In genomic region chrX:49695276-49696180, GRCh38 we compare ENCODE assay signal across 18 cellular contexts. TPM values are rescaled to one million over a fixed set of nuclear protein-coding genes. Genes with fewer than 3 reads are reported as not detected.
DNase-seq lines count a peak whose midpoint lies in the region; ATAC-seq and TF ChIP-seq lines count a peak whose summit lies in the region.
"Had no signal": no experiment of that assay in that cellular context is flagged by ENCODE, and none has a peak within 500 bp of the region (broad histone marks: within the 10 kb centered on the region; RNA-seq: fewer than 3 reads in every experiment).

Gene PAGE1, minus strand, starts transcription at chrX:49695984. Its CDS starts 1,214 bp downstream, at chrX:49694770.

- H3K9me3 ChIP-seq in HCT116 (ENCODE audit: control insufficient read depth in 1 of 2, insufficient read depth in 1 of 2, low read depth in 1 of 2, low read length in 2 of 2) (no peaks in the 10 kb centered on the region), WERI-Rb-1 (ENCODE audit: severe bottlenecking) (no peaks in the 10 kb centered on the region)
- H3K9me3 ChIP-seq: A549, BE2C, Caco-2 had no signal

- peak; percentile 11 for DNase-seq in COR-L47 (lab: John Stamatoyannopoulos, UW)
- DNase-seq in HCT116 (ENCODE audit: low read depth, low spot score), result no peak
- DNase-seq in WERI-Rb-1, result no peak
- DNase-seq in iPS-NIHi11 (ENCODE audit: low spot score), result peak; percentile 7
- DNase-seq in EL, result no peak
- DNase-seq in NOMO-1 treated with dmso at 0.1 percent for 144 hours (lab: John Stamatoyannopoulos, UW; ENCODE audit: unreplicated experiment), result no peak
- no peak for DNase-seq in activated effector memory CD4-positive, alpha-beta T cell treated with Interleukin-2 at 50 U/mL for 16 hours
- DNase-seq: BE2C; Caco-2; CD8-positive, alpha-beta T cell; DMS79; GDM1; Karpas-422 had no signal

- H3K4me1 ChIP-seq in HCT116 (ENCODE audit: control insufficient read depth in 1 of 2, insufficient read depth in 2 of 2, low read length in 2 of 2), result no peaks in the 10 kb centered on the region
- H3K4me1 ChIP-seq: A549, BE2C, Caco-2 had no signal

- no peaks in the 10 kb centered on the region for H3K79me2 ChIP-seq in HCT116 (ENCODE audit: insufficient read depth, low read length)

- H3K4me2 ChIP-seq in HCT116 (ENCODE audit: low read length), result no peak within 1 kb of the TSS
- H3K4me2 ChIP-seq: A549 had no signal

- POLR2A ChIA-PET in HCT116 (lab: Charles Lee), result no interaction called here

- no peaks in the 10 kb centered on the region for H3K36me3 ChIP-seq in HCT116 (ENCODE audit: control insufficient read depth in 1 of 2, insufficient read depth in 2 of 2, low read length in 2 of 2)
- no peaks in the 10 kb centered on the region for H3K36me3 ChIP-seq in WERI-Rb-1
- H3K36me3 ChIP-seq: BE2C had no signal

- no peak within 1 kb of the TSS for H3K9ac ChIP-seq in HCT116 (ENCODE audit: low read length)

- H4K20me1 ChIP-seq in HCT116 (ENCODE audit: insufficient read depth), result no peaks in the 10 kb centered on the region

- RAD21 ChIA-PET in HCT116 (lab: Charles Lee; ENCODE audit: low non-redundant PET in 1 of 2, low total read pairs in 2 of 2, uncharacterized antibody in 2 of 2, unreplicated experiment in 2 of 2), result no interaction called here

- no peak for TF ChIP-seq RAD21 in HCT116 (IDR thresholded peaks at IDR 0.05; ENCODE audit: low read depth)

- H3K4me3 ChIP-seq in HCT116 (replicated peaks in 1 of 2; ENCODE audit: low read depth in 1 of 2, low read length in 2 of 2), result no peak within 1 kb of the TSS
- H3K4me3 ChIP-seq in WERI-Rb-1 (ENCODE audit: low read depth, low read length), result no peak within 1 kb of the TSS
- H3K4me3 ChIP-seq: A549 had no signal

- H3K9me2 ChIP-seq in HCT116 (ENCODE audit: insufficient read depth), result no peaks in the 10 kb centered on the region

- H2AFZ ChIP-seq in HCT116 (ENCODE audit: low read depth, low read length, poor library complexity, severe bottlenecking), result no peak within 1 kb of the TSS

- CTCF ChIA-PET in HCT116 (lab: Charles Lee), result no interaction called here

- TF ChIP-seq CTCF in HCT116 (IDR thresholded peaks at IDR 0.05 in 2 of 3, conservative IDR thresholded peaks at IDR 0.05 in 1 of 3; ENCODE audit: borderline replicate concordance in 1 of 3, insufficient read depth in 1 of 3, low read depth in 2 of 3, low read length in 2 of 3), result peak in 2 of 3 experiments; percentile 13 to 24; a peak in 1 of 6 replicates
- peak; percentile 26; the same call in 1 of the 2 replicates for TF ChIP-seq CTCF in WERI-Rb-1 (IDR thresholded peaks at IDR 0.05; ENCODE audit: low read depth, low read length)

- no TSS peak for BruUV-seq in HCT116 (replicated peaks; lab: Mats Ljungman, UMichigan)

- TF ChIP-seq POLR2A in HCT116 (IDR thresholded peaks at IDR 0.05; ENCODE audit: borderline replicate concordance, extremely low read depth, insufficient read depth, insufficient read length), result no peak

- H3K27me3 ChIP-seq in HCT116 (ENCODE audit: insufficient read depth, low read length) (peaks cover 7% of the 10 kb centered on the region), WERI-Rb-1 (ENCODE audit: insufficient read depth, low read depth, severe bottlenecking) (peaks cover 71% of the 10 kb centered on the region)
- H3K27me3 ChIP-seq: BE2C had no signal

- intact Hi-C loops in HCT116 (cut with micrococcal nuclease), result no loop called here

- ATAC-seq in HCT116 (no peak), HG02981 (IDR thresholded peaks at IDR 0.05; ENCODE audit: unreplicated experiment) (no peak)
- ATAC-seq: A549; CD8-positive, alpha-beta T cell; HepG2 had no signal

- H3K27ac ChIP-seq in HCT116 (ENCODE audit: low read depth, low read length), result no peak within 1 kb of the TSS
- no peak within 1 kb of the TSS for H3K27ac ChIP-seq in WERI-Rb-1
- H3K27ac ChIP-seq: A549 had no signal

TF ChIP-seq in HCT116, 20 proteins besides CTCF, POLR2A, EP300 and RAD21:
- TF ChIP-seq JUND (IDR thresholded peaks at IDR 0.05), result no peak
- TF ChIP-seq SIN3A (IDR thresholded peaks at IDR 0.05; ENCODE audit: low read depth), result no peak
- no peak for TF ChIP-seq EZH2 (IDR thresholded peaks at IDR 0.05)
- no peak for TF ChIP-seq ELF1 (IDR thresholded peaks at IDR 0.05; ENCODE audit: borderline replicate concordance, low read depth)
- no peak for TF ChIP-seq SP1 (IDR thresholded peaks at IDR 0.05; ENCODE audit: low read depth)
- no peak for TF ChIP-seq ZBTB33 (IDR thresholded peaks at IDR 0.05; ENCODE audit: extremely low read depth, insufficient replicate concordance, low read length)
- no peak for TF ChIP-seq FOSL1 (IDR thresholded peaks at IDR 0.05; ENCODE audit: low read depth)
- no peak for TF ChIP-seq SRF (IDR thresholded peaks at IDR 0.05; ENCODE audit: low read depth)
- TF ChIP-seq CEBPB (IDR thresholded peaks at IDR 0.05; ENCODE audit: low read depth), result no peak
- no peak for TF ChIP-seq ZNF274 (IDR thresholded peaks at IDR 0.05; ENCODE audit: low read depth, low read length)
- no peak for TF ChIP-seq EGR1 (IDR thresholded peaks at IDR 0.05; ENCODE audit: low read depth)
- TF ChIP-seq YY1 (IDR thresholded peaks at IDR 0.05; ENCODE audit: extremely low read depth, insufficient replicate concordance, low read depth, low read length), result no peak
- TF ChIP-seq ATF3 (IDR thresholded peaks at IDR 0.05), result no peak
- TF ChIP-seq CBX3 (IDR thresholded peaks at IDR 0.05; ENCODE audit: low read depth), result no peak
- no peak for TF ChIP-seq EZH2phosphoT487 (IDR thresholded peaks at IDR 0.05; ENCODE audit: borderline replicate concordance)
- TF ChIP-seq TCF7L2 (IDR thresholded peaks at IDR 0.05; ENCODE audit: borderline replicate concordance, extremely low read depth, insufficient read depth, insufficient read length), result no peak
- TF ChIP-seq, protein P1, sequence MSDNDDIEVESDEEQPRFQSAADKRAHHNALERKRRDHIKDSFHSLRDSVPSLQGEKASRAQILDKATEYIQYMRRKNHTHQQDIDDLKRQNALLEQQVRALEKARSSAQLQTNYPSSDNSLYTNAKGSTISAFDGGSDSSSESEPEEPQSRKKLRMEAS (IDR thresholded peaks at IDR 0.05), result no peak

RNA-seq across cellular contexts. Expression of gene PAGE1, which starts in this region (rescaled TPM):
- total RNA-seq in HCT116 (2021; ENCODE audit: unreplicated experiment), result not detected
- polyA plus RNA-seq in HCT116 (2012), result not detected in 2 replicates
- total RNA-seq: Caco-2; CD8-positive, alpha-beta T cell had no signal
- polyA plus RNA-seq: AG04450, CD14-positive monocyte had no signal

Comparison
In these comparisons a context has a peak if more than half of its experiments do, and no peak if none do; other contexts are left out.
1. DNase-seq: peak in COR-L47 (single experiment) and iPS-NIHi11 (single experiment); none in HCT116 (single experiment), WERI-Rb-1 (single experiment), EL (single experiment), NOMO-1 treated with dmso at 0.1 percent for 144 hours (single experiment) and activated effector memory CD4-positive, alpha-beta T cell treated with Interleukin-2 at 50 U/mL for 16 hours (single experiment).